26 cellular contexts compared by ENCODE assay signal in the genomic region with DNA sequence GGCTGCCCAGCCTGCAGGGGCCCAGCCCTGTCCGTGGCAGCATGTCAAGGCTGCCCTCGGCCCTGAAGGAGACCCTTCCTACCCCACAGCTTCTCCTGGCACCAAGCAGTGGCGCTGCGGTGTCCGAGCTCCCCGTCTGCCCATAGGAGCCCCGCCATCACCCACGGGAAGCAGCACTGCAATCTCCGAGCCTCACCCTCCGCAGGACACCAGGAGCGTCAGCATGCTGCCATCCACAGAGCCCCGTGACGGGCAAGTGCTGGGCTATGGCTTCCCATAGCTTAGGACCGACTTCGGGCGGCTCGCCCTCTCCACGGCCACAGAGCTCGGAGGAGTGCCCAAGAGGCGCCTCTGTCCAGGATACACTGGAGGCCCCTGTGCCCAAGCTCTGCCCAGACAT. TPM values are rescaled to one million over a fixed set of nuclear protein-coding genes. Genes with fewer than 3 reads are reported as not detected.
"Had no signal": no experiment of that assay in that cellular context is flagged by ENCODE, and none has a peak within 500 bp of the region (broad histone marks: within the 10 kb centered on the region; RNA-seq: fewer than 3 reads in every experiment).

No MANE protein-coding gene starts in this region.

- H3K27ac ChIP-seq: brain microvascular endothelial cell, WERI-Rb-1 had no signal

- H3K27me3 Mint-ChIP-seq: activated CD4-positive, alpha-beta memory T cell treated with anti-CD3 and anti-CD28 coated beads, Interleukin-2, amount 10 ng/mL, durations not matched to agents 7 days and 5 days; activated CD8-positive, alpha-beta memory T cell treated with anti-CD3 and anti-CD28 coated beads, Interleukin-2, amount 10 ng/mL, durations not matched to agents 7 days and 5 days; activated naive CD8-positive, alpha-beta T cell; activated naive CD8-positive, alpha-beta T cell treated with anti-CD3 and anti-CD28 coated beads, Interleukin-2, amount 50 U/mL, for 24 hours; central memory CD8-positive, alpha-beta T cell had no signal

- H3K36me3 Mint-ChIP-seq: activated naive CD8-positive, alpha-beta T cell had no signal

- DNase-seq: activated CD4-positive, alpha-beta memory T cell treated with anti-CD3 and anti-CD28 coated beads, Interleukin-2, amount 10 ng/mL, durations not matched to agents 7 days and 5 days; activated CD4-positive, alpha-beta T cell treated with anti-CD3 and anti-CD28 coated beads for 1 hour; activated CD4-positive, alpha-beta T cell treated with anti-CD3 and anti-CD28 coated beads for 48 hours; activated CD4-positive, CD25-positive, alpha-beta regulatory T cell; activated CD8-positive, alpha-beta memory T cell treated with anti-CD3 and anti-CD28 coated beads for 24 hours; activated CD8-positive, alpha-beta memory T cell treated with anti-CD3 and anti-CD28 coated beads, Interleukin-2, amount 10 ng/mL, durations not matched to agents 7 days and 5 days; activated CD8-positive, alpha-beta memory T cell treated with anti-CD3 and anti-CD28 coated beads, Interleukin-2, amount 50 U/mL, for 48 hours; activated effector memory CD4-positive, alpha-beta T cell treated with Interleukin-2 at 50 U/mL for 16 hours; activated naive CD4-positive, alpha-beta T cell treated with anti-CD3 and anti-CD28 coated beads, Interleukin-2, amount 10 ng/mL, durations not matched to agents 7 days and 5 days; activated naive CD8-positive, alpha-beta T cell treated with anti-CD3 and anti-CD28 coated beads, Interleukin-2, amount 50 U/mL, for 24 hours; activated T-cell treated with anti-CD3 and anti-CD28 coated beads, Interleukin-2, amount 50 U/mL, for 48 hours; anterior cingulate cortex; brain microvascular endothelial cell; Karpas-422; NCI-H1048; SIG-M5; SW 1271; T-helper 1 cell; T-helper 2 cell; T-helper 9 cell; WERI-Rb-1 had no signal

- H3K9me3 Mint-ChIP-seq: activated CD4-positive, alpha-beta memory T cell treated with anti-CD3 and anti-CD28 coated beads, Interleukin-2, amount 10 ng/mL, durations not matched to agents 7 days and 5 days; activated naive CD8-positive, alpha-beta T cell treated with anti-CD3 and anti-CD28 coated beads, Interleukin-2, amount 50 U/mL, for 24 hours; central memory CD8-positive, alpha-beta T cell had no signal

- H3K27ac Mint-ChIP-seq: activated CD4-positive, alpha-beta memory T cell treated with anti-CD3 and anti-CD28 coated beads, Interleukin-2, amount 10 ng/mL, durations not matched to agents 7 days and 5 days; activated CD8-positive, alpha-beta memory T cell treated with anti-CD3 and anti-CD28 coated beads, Interleukin-2, amount 10 ng/mL, durations not matched to agents 7 days and 5 days; activated naive CD4-positive, alpha-beta T cell treated with anti-CD3 and anti-CD28 coated beads, Interleukin-2, amount 10 ng/mL, durations not matched to agents 7 days and 5 days; activated naive CD8-positive, alpha-beta T cell; activated naive CD8-positive, alpha-beta T cell treated with anti-CD3 and anti-CD28 coated beads, Interleukin-2, amount 50 U/mL, for 24 hours had no signal

- H3K27me3 ChIP-seq: brain microvascular endothelial cell, MG63 had no signal

- H3K4me3 Mint-ChIP-seq: activated CD4-positive, alpha-beta memory T cell treated with anti-CD3 and anti-CD28 coated beads, Interleukin-2, amount 10 ng/mL, durations not matched to agents 7 days and 5 days; activated CD8-positive, alpha-beta memory T cell treated with anti-CD3 and anti-CD28 coated beads, Interleukin-2, amount 10 ng/mL, durations not matched to agents 7 days and 5 days; activated naive CD4-positive, alpha-beta T cell treated with anti-CD3 and anti-CD28 coated beads, Interleukin-2, amount 10 ng/mL, durations not matched to agents 7 days and 5 days; activated naive CD8-positive, alpha-beta T cell; activated naive CD8-positive, alpha-beta T cell treated with anti-CD3 and anti-CD28 coated beads, Interleukin-2, amount 50 U/mL, for 24 hours; central memory CD8-positive, alpha-beta T cell had no signal

- H3K9me3 ChIP-seq: MG63 had no signal

- H3K4me1 Mint-ChIP-seq: activated CD4-positive, alpha-beta memory T cell treated with anti-CD3 and anti-CD28 coated beads, Interleukin-2, amount 10 ng/mL, durations not matched to agents 7 days and 5 days; activated CD8-positive, alpha-beta memory T cell treated with anti-CD3 and anti-CD28 coated beads, Interleukin-2, amount 10 ng/mL, durations not matched to agents 7 days and 5 days; activated naive CD4-positive, alpha-beta T cell treated with anti-CD3 and anti-CD28 coated beads, Interleukin-2, amount 10 ng/mL, durations not matched to agents 7 days and 5 days; activated naive CD8-positive, alpha-beta T cell treated with anti-CD3 and anti-CD28 coated beads, Interleukin-2, amount 50 U/mL, for 24 hours had no signal

- H3K4me3 ChIP-seq: MG63 had no signal

- ATAC-seq: activated CD8-positive, alpha-beta memory T cell treated with anti-CD3 and anti-CD28 coated beads, Interleukin-2, amount 10 ng/mL, durations not matched to agents 7 days and 5 days; activated naive CD8-positive, alpha-beta T cell treated with anti-CD3 and anti-CD28 coated beads, Interleukin-2, amount 50 U/mL, for 24 hours; Right ventricle myocardium inferior had no signal

RNA-seq across cellular contexts. Expression of a gene that starts 44.9 kb away (rescaled TPM):
- total RNA-seq: activated CD4-positive, alpha-beta memory T cell treated with anti-CD3 and anti-CD28 coated beads, Interleukin-2, amount 10 ng/mL, durations not matched to agents 7 days and 5 days; activated CD8-positive, alpha-beta memory T cell treated with anti-CD3 and anti-CD28 coated beads, Interleukin-2, amount 10 ng/mL, durations not matched to agents 7 days and 5 days; Right ventricle myocardium inferior; RPMI7951 had no signal
